ENCODE assay signal across 12 cellular contexts in genomic region chr4:16893141-16893571, GRCh38. TPM values are rescaled to one million over a fixed set of nuclear protein-coding genes. Genes with fewer than 3 reads are reported as not detected.
A peak's percentile ranks its signal among the peaks of the same experiment; 100 is the strongest.
DNase-seq lines count a peak whose midpoint lies in the region; ATAC-seq and TF ChIP-seq lines count a peak whose summit lies in the region.
"Had no signal": no experiment of that assay in that cellular context is flagged by ENCODE, and none has a peak within 500 bp of the region (broad histone marks: within the 10 kb centered on the region; RNA-seq: fewer than 3 reads in every experiment).

No MANE protein-coding gene starts in this region.

- no peak for DNase-seq in activated T-cell treated with anti-CD3 and anti-CD28 coated beads, Interleukin-2, amount 50 U/mL, for 4 hours
- DNase-seq in activated T-cell treated with anti-CD3 and anti-CD28 coated beads, Interleukin-2, amount 50 U/mL, for 48 hours = no peak
- no peak for DNase-seq in hepatocyte (ENCODE audit: low spot score)
- no peak for DNase-seq in suprapubic skin (ENCODE audit: low spot score in 2 of 2)
- DNase-seq in NCI-H524 (lab: John Stamatoyannopoulos, UW) = no peak
- DNase-seq: central memory CD4-positive, alpha-beta T cell; NCI-H1417; right lobe of liver; WERI-Rb-1 had no signal

- H3K9me3 Mint-ChIP-seq in activated T-cell treated with anti-CD3 and anti-CD28 coated beads, Interleukin-2, amount 50 U/mL, for 4 hours = no peaks in the 10 kb centered on the region
- no peaks in the 10 kb centered on the region for H3K9me3 Mint-ChIP-seq in activated naive CD4-positive, alpha-beta T cell treated with anti-CD3 and anti-CD28 coated beads, Interleukin-2, amount 50 U/mL, for 24 hours

- WGBS in hepatocyte (ENCODE audit: low lambda C conversion rate, missing lambda C conversion rate) = 20% methylated on average over 1 of the region's 1 CpG
- WGBS in suprapubic skin = 9% methylated on average over 1 of the region's 1 CpG

- H3K27me3 Mint-ChIP-seq in activated T-cell treated with anti-CD3 and anti-CD28 coated beads, Interleukin-2, amount 50 U/mL, for 4 hours (ENCODE audit: low read depth) = peaks cover 8% of the 10 kb centered on the region
- peaks cover 5% of the 10 kb centered on the region for H3K27me3 Mint-ChIP-seq in activated naive CD4-positive, alpha-beta T cell treated with anti-CD3 and anti-CD28 coated beads, Interleukin-2, amount 50 U/mL, for 24 hours

- H3K9me3 ChIP-seq in hepatocyte (ENCODE audit: low read depth) (no peaks in the 10 kb centered on the region), suprapubic skin (no peaks in the 10 kb centered on the region)
- H3K9me3 ChIP-seq: right lobe of liver had no signal

- H3K36me3 ChIP-seq in hepatocyte (replicated peaks; ENCODE audit: insufficient read depth, low read depth) = no peaks in the 10 kb centered on the region
- H3K36me3 ChIP-seq in suprapubic skin = no peaks in the 10 kb centered on the region
- H3K36me3 ChIP-seq: right lobe of liver, WERI-Rb-1 had no signal

- H3K27ac ChIP-seq in hepatocyte = no peak overlapping the region
- H3K27ac ChIP-seq in suprapubic skin = peak overlapping the region; percentile 47
- H3K27ac ChIP-seq: WERI-Rb-1 had no signal

- H3K4me3 Mint-ChIP-seq in activated T-cell treated with anti-CD3 and anti-CD28 coated beads, Interleukin-2, amount 50 U/mL, for 4 hours = peak overlapping the region; percentile 26
- H3K4me3 Mint-ChIP-seq in activated naive CD4-positive, alpha-beta T cell treated with anti-CD3 and anti-CD28 coated beads, Interleukin-2, amount 50 U/mL, for 24 hours = peak overlapping the region; percentile 45

- H3K4me3 ChIP-seq in hepatocyte = no peak overlapping the region
- peak overlapping the region; percentile 25 for H3K4me3 ChIP-seq in suprapubic skin
- H3K4me3 ChIP-seq: right lobe of liver had no signal

- peak overlapping the region; percentile 55 for H3K4me2 ChIP-seq in hepatocyte

- no peak for TF ChIP-seq POLR2A in suprapubic skin (IDR thresholded peaks at IDR 0.05)

- H3K27me3 ChIP-seq in hepatocyte = no peaks in the 10 kb centered on the region
- no peaks in the 10 kb centered on the region for H3K27me3 ChIP-seq in suprapubic skin
- H3K27me3 ChIP-seq: right lobe of liver had no signal

- H3K79me2 ChIP-seq in hepatocyte = peaks cover 14% of the 10 kb centered on the region

- peaks cover 43% of the 10 kb centered on the region for H3K4me1 Mint-ChIP-seq in activated T-cell treated with anti-CD3 and anti-CD28 coated beads, Interleukin-2, amount 50 U/mL, for 4 hours (ENCODE audit: low read depth)
- peaks cover 59% of the 10 kb centered on the region for H3K4me1 Mint-ChIP-seq in activated naive CD4-positive, alpha-beta T cell treated with anti-CD3 and anti-CD28 coated beads, Interleukin-2, amount 50 U/mL, for 24 hours

- no peaks in the 10 kb centered on the region for H3K4me1 ChIP-seq in hepatocyte (ENCODE audit: insufficient read depth)
- no peaks in the 10 kb centered on the region for H3K4me1 ChIP-seq in suprapubic skin

- no peak overlapping the region for H2AFZ ChIP-seq in hepatocyte

- peak overlapping the region; percentile 80 for H3K27ac Mint-ChIP-seq in activated naive CD4-positive, alpha-beta T cell treated with anti-CD3 and anti-CD28 coated beads, Interleukin-2, amount 50 U/mL, for 24 hours

- H3K9me2 ChIP-seq in hepatocyte (replicated peaks; ENCODE audit: insufficient read depth) = no peaks in the 10 kb centered on the region

- no peak for TF ChIP-seq EP300 in suprapubic skin (IDR thresholded peaks at IDR 0.05)

- TF ChIP-seq CTCF in hepatocyte (IDR thresholded peaks at IDR 0.05; ENCODE audit: poor library complexity) (no peak), suprapubic skin (IDR thresholded peaks at IDR 0.05) (no peak)

- no peaks in the 10 kb centered on the region for H3K36me3 Mint-ChIP-seq in activated T-cell treated with anti-CD3 and anti-CD28 coated beads, Interleukin-2, amount 50 U/mL, for 4 hours (ENCODE audit: insufficient read depth)
- H3K36me3 Mint-ChIP-seq in activated naive CD4-positive, alpha-beta T cell treated with anti-CD3 and anti-CD28 coated beads, Interleukin-2, amount 50 U/mL, for 24 hours = no peaks in the 10 kb centered on the region

- ATAC-seq in activated T-cell treated with anti-CD3 and anti-CD28 coated beads, Interleukin-2, amount 50 U/mL, for 4 hours = peak in 1 of 2 donors; percentile 30
- no peak for ATAC-seq in GM18868 (IDR thresholded peaks at IDR 0.05; ENCODE audit: unreplicated experiment)
- no peak for ATAC-seq in HG03565 (IDR thresholded peaks at IDR 0.05; ENCODE audit: unreplicated experiment)

- no peaks in the 10 kb centered on the region for H4K20me1 ChIP-seq in hepatocyte (ENCODE audit: insufficient read depth, poor library complexity, severe bottlenecking)

RNA-seq across cellular contexts. Expression of gene LDB2, which starts 5.3 kb away (rescaled TPM):
- total RNA-seq in activated T-cell treated with anti-CD3 and anti-CD28 coated beads, Interleukin-2, amount 50 U/mL, for 4 hours = under 1 TPM in 1 of 3 donors, not detected in 2; 0.11 TPM
- total RNA-seq in hepatocyte (14.1 and 20.3 TPM in 2 replicates), suprapubic skin (10 to 100 TPM in 2 of 4 donors, 1 to 10 TPM in 2; 4.7 to 17.7 (median 9.9) TPM)
- 5.9 and 8.7 TPM in 2 replicates for polyA plus RNA-seq in hepatocyte

Comparison
In these comparisons a context has a peak if more than half of its experiments do, and no peak if none do; other contexts are left out.
1. RNA of gene LDB2, which starts 5.3 kb away (total RNA-seq): 14.1 to 20.3 TPM in hepatocyte and 4.7 to 17.7 TPM in suprapubic skin; 0.11 TPM in activated T-cell treated with anti-CD3 and anti-CD28 coated beads, Interleukin-2, amount 50 U/mL, for 4 hours; every median in the first group is over 4 times any median in the second.